In genomic region chr9:134173127-134174072, GRCh38 we compare ENCODE assay signal across 1 cellular context.
TF ChIP-seq lines count a peak whose summit lies in the region.

No MANE protein-coding gene starts in this region.

TF ChIP-seq in HepG2, 621 proteins besides CTCF, POLR2A, EP300 and RAD21:
- TF ChIP-seq ZNF672 (CRISPR knock-in tag; IDR thresholded peaks at IDR 0.05), result no peak
- peak; percentile 91 for TF ChIP-seq ZNF768 (CRISPR knock-in tag; IDR thresholded peaks at IDR 0.05)
- no peak for TF ChIP-seq ASH2L (IDR thresholded peaks at IDR 0.05; ENCODE audit: insufficient read length, low read depth, low read length)
- TF ChIP-seq SRSF9 (IDR thresholded peaks at IDR 0.05; ENCODE audit: borderline replicate concordance, insufficient read depth, low read depth, low read length, poor library complexity, severe bottlenecking), result no peak
